Comparison of ENCODE assay signal across 22 cellular contexts in genomic region chr11:27354359-27354965, GRCh38. TPM values are rescaled to one million over a fixed set of nuclear protein-coding genes. Genes with fewer than 3 reads are reported as not detected.
DNase-seq lines count a peak whose midpoint lies in the region; ATAC-seq and TF ChIP-seq lines count a peak whose summit lies in the region.
"Had no signal": no experiment of that assay in that cellular context is flagged by ENCODE, and none has a peak within 500 bp of the region (broad histone marks: within the 10 kb centered on the region; RNA-seq: fewer than 3 reads in every experiment).

No MANE protein-coding gene starts in this region.

- H3K27me3 Mint-ChIP-seq in mesothelial cell of epicardium (ENCODE audit: low read depth): no peaks in the 10 kb centered on the region
- H3K27me3 Mint-ChIP-seq: activated CD4-positive, alpha-beta T cell treated with anti-CD3 and anti-CD28 coated beads for 36 hours; activated naive CD4-positive, alpha-beta T cell treated with anti-CD3 and anti-CD28 coated beads, Interleukin-2, amount 50 U/mL, for 24 hours had no signal

- H3K36me3 ChIP-seq in colonic mucosa (no peaks in the 10 kb centered on the region), trophoblast cell (ENCODE audit: control insufficient read depth in 1 of 2, insufficient read depth in 2 of 2, low read length in 2 of 2) (peaks cover 0 to 2% of the 10 kb centered on the region in 2 experiments)
- H3K36me3 ChIP-seq: transverse colon had no signal

- CTCF ChIA-PET in HEK293T (lab: Yijun Ruan, JAX): no interaction called here

- TF ChIP-seq CTCF in colonic mucosa (IDR thresholded peaks at IDR 0.05): no peak
- no peak for TF ChIP-seq CTCF in mesothelial cell of epicardium (IDR thresholded peaks at IDR 0.05; ENCODE audit: unreplicated experiment)

- H3K4me3 Mint-ChIP-seq in mesothelial cell of epicardium: no peak overlapping the region
- H3K4me3 Mint-ChIP-seq: activated CD4-positive, alpha-beta T cell treated with anti-CD3 and anti-CD28 coated beads for 36 hours; activated naive CD4-positive, alpha-beta T cell treated with anti-CD3 and anti-CD28 coated beads, Interleukin-2, amount 50 U/mL, for 24 hours had no signal

- no peak overlapping the region for H3K27ac Mint-ChIP-seq in mesothelial cell of epicardium
- H3K27ac Mint-ChIP-seq: activated CD4-positive, alpha-beta T cell treated with anti-CD3 and anti-CD28 coated beads for 36 hours; activated naive CD4-positive, alpha-beta T cell treated with anti-CD3 and anti-CD28 coated beads, Interleukin-2, amount 50 U/mL, for 24 hours had no signal

- no peak overlapping the region for H2AK5ac ChIP-seq in trophoblast cell (ENCODE audit: low read length)

- H3K79me2 ChIP-seq in trophoblast cell (ENCODE audit: control insufficient read depth, insufficient read depth, low read length, poor library complexity): no peaks in the 10 kb centered on the region

- H3K23ac ChIP-seq in trophoblast cell (ENCODE audit: low read length): no peak overlapping the region

- DNase-seq in DMS53 (lab: John Stamatoyannopoulos, UW) (peak; percentile 60), DMS53 treated with DMSO at 0.1 percent for 48 hours (lab: John Stamatoyannopoulos, UW; ENCODE audit: unreplicated experiment) (no peak), colonic mucosa (no peak), trophoblast cell (no peak), HEK293T (ENCODE audit: extremely low spot score) (no peak), mesothelial cell of epicardium (ENCODE audit: low spot score in 2 of 2, unreplicated experiment in 2 of 2) (no peak)
- DNase-seq: activated CD4-positive, alpha-beta T cell treated with anti-CD3 and anti-CD28 coated beads for 36 hours; Calu3; cerebellar nuclear complex; effector CD8-positive, alpha-beta T cell; NCI-H1048; NCI-H2081; NCI-H526; stimulated activated CD4-positive, alpha-beta T cell treated with anti-CD3 and anti-CD28 coated beads, Interleukin-2, amount 100 ng/mL, for 48 hours; stimulated activated naive CD4-positive, alpha-beta T cell treated with Interleukin-2 at 50 U/mL for 16 hours; transverse colon had no signal

- peaks cover 7% of the 10 kb centered on the region for H3K79me1 ChIP-seq in trophoblast cell (ENCODE audit: low read length)

- H3K9ac ChIP-seq in colonic mucosa (ENCODE audit: low read depth in 2 of 2, low read length in 2 of 2) (no peak overlapping the region), trophoblast cell (ENCODE audit: low read length) (no peak overlapping the region)
- H3K9ac ChIP-seq: KMS-11 had no signal

- WGBS in trophoblast cell (ENCODE audit: extremely low coverage, insufficient coverage, insufficient read length): no CpG with 5 or more reads among the region's 5 CpGs

- H2BK12ac ChIP-seq in trophoblast cell (ENCODE audit: low read length): peak overlapping the region; percentile 18

- H3K4me1 ChIP-seq in colonic mucosa (peaks cover 9% of the 10 kb centered on the region), trophoblast cell (ENCODE audit: control insufficient read depth in 1 of 2, insufficient read depth in 2 of 2, low read length in 2 of 2) (peaks cover 2 to 3% of the 10 kb centered on the region in 2 experiments)

- no peak overlapping the region for H4K91ac ChIP-seq in trophoblast cell (ENCODE audit: low read depth, low read length)

- no peak overlapping the region for H2BK5ac ChIP-seq in trophoblast cell (ENCODE audit: low read depth, low read length, poor library complexity)

- no peak overlapping the region for H3K14ac ChIP-seq in trophoblast cell (ENCODE audit: low read length)

- H3K27ac ChIP-seq in colonic mucosa: peak overlapping the region; percentile 20
- H3K27ac ChIP-seq in trophoblast cell (ENCODE audit: low read depth, low read length): no peak overlapping the region
- H3K27ac ChIP-seq: 22Rv1, KMS-11, skin epidermis had no signal

- no peaks in the 10 kb centered on the region for H3K9me3 ChIP-seq in colonic mucosa
- no peaks in the 10 kb centered on the region for H3K9me3 ChIP-seq in trophoblast cell (ENCODE audit: insufficient read depth, low read depth, low read length)
- H3K9me3 ChIP-seq: transverse colon had no signal

- no peak overlapping the region for H3K18ac ChIP-seq in trophoblast cell (ENCODE audit: low read length)

- H3K4me3 ChIP-seq in colonic mucosa (no peak overlapping the region), trophoblast cell (ENCODE audit: low read depth, low read length) (no peak overlapping the region)
- H3K4me3 ChIP-seq: skin epidermis, transverse colon had no signal

- H3K4me2 ChIP-seq in trophoblast cell (ENCODE audit: low read length): no peak overlapping the region
- H3K4me2 ChIP-seq: KMS-11 had no signal

- H4K8ac ChIP-seq in trophoblast cell (ENCODE audit: low read depth, low read length): no peak overlapping the region

- POLR2A ChIA-PET in HEK293T (lab: Yijun Ruan, JAX): no interaction called here

- peaks cover 16% of the 10 kb centered on the region for H3K4me1 Mint-ChIP-seq in mesothelial cell of epicardium

- peak overlapping the region; percentile 31 for H2BK120ac ChIP-seq in trophoblast cell (ENCODE audit: insufficient read depth, low read length, poor library complexity)

- ATAC-seq in HG03103 (IDR thresholded peaks at IDR 0.05; ENCODE audit: low read depth, unreplicated experiment): peak; percentile 54
- no peak for ATAC-seq in HG02798 (IDR thresholded peaks at IDR 0.05; ENCODE audit: poor library complexity, unreplicated experiment)
- ATAC-seq: activated CD4-positive, alpha-beta T cell treated with anti-CD3 and anti-CD28 coated beads for 36 hours had no signal

- no peak overlapping the region for H2AFZ ChIP-seq in trophoblast cell (ENCODE audit: insufficient read depth, low read length, poor library complexity)

- no peak overlapping the region for H4K12ac ChIP-seq in trophoblast cell (ENCODE audit: low read depth, low read length)

- intact Hi-C loops in colonic mucosa (cut with DNase I): no loop called here

- H3K27me3 ChIP-seq in colonic mucosa: no peaks in the 10 kb centered on the region
- no peaks in the 10 kb centered on the region for H3K27me3 ChIP-seq in trophoblast cell (ENCODE audit: insufficient read depth, low read length)
- H3K27me3 ChIP-seq: transverse colon had no signal

- no peak overlapping the region for H3K4ac ChIP-seq in trophoblast cell (ENCODE audit: low read depth, low read length)

- H3K9me3 Mint-ChIP-seq in mesothelial cell of epicardium: no peaks in the 10 kb centered on the region
- H3K9me3 Mint-ChIP-seq: activated naive CD4-positive, alpha-beta T cell treated with anti-CD3 and anti-CD28 coated beads, Interleukin-2, amount 50 U/mL, for 24 hours had no signal

- H3K36me3 Mint-ChIP-seq in mesothelial cell of epicardium: peaks cover 11% of the 10 kb centered on the region

TF ChIP-seq in HEK293T, 16 proteins besides CTCF, POLR2A, EP300 and RAD21:
- TF ChIP-seq CTBP1 (IDR thresholded peaks at IDR 0.05; ENCODE audit: borderline replicate concordance): no peak
- TF ChIP-seq TARDBP (IDR thresholded peaks at IDR 0.05): no peak
- TF ChIP-seq SUZ12 (IDR thresholded peaks at IDR 0.05): no peak
- TF ChIP-seq ARNT (IDR thresholded peaks at IDR 0.05): no peak
- TF ChIP-seq PKNOX1 (IDR thresholded peaks at IDR 0.05): no peak
- TF ChIP-seq HDGF (IDR thresholded peaks at IDR 0.05; ENCODE audit: borderline replicate concordance): no peak
- TF ChIP-seq NFRKB (IDR thresholded peaks at IDR 0.05): no peak
- TF ChIP-seq ZNF384 (IDR thresholded peaks at IDR 0.05): no peak
- TF ChIP-seq LEF1 (IDR thresholded peaks at IDR 0.05; ENCODE audit: borderline replicate concordance): no peak
- TF ChIP-seq FOXK2 (IDR thresholded peaks at IDR 0.05): no peak
- no peak for TF ChIP-seq BHLHE40 (IDR thresholded peaks at IDR 0.05; ENCODE audit: borderline replicate concordance)

RNA-seq across cellular contexts. Expression of gene CCDC34, which starts 8.6 kb away (rescaled TPM):
- total RNA-seq in colonic mucosa (10 to 100 TPM; 10.2 to 25.6 TPM), mesothelial cell of epicardium (11.1 to 13.9 TPM (median 13.5 TPM) in 3 replicates)
- polyA plus RNA-seq in trophoblast cell (2013): 23.5 and 25.3 TPM in 2 replicates
